In the genomic region with DNA sequence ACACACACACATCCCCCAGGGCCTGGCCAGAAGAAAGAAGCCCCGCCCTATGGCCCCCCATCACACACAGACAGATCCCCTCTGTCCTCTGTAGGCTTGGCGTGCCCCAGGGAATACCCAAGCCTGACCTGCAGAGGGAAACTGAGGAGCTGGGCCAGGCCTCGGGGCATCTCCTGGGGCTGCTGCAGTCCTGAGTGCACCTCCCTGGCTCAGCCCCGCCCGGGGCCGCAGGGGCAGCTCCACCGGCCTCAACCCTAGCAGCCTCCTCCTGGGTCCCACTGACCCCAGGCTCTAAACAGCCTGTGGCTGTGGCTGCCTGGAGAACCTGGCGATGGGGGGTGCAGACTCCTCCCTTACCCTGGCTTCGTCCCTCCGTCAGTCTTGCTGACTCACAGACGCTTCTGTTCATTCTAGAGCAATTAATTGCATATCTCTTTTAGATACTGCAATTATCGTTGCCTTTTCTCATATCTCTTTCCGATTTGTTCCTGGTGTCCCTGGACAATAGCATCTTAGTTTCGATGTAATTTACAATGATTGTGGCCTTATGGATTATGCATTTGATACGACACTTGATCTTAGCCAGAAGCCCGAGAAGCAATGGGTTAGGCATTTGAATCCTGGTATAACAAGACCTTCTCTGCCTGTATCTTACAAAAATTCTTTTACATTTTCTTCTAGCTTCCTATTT, we compare ENCODE assay signal across 14 cellular contexts. TPM values are rescaled to one million over a fixed set of nuclear protein-coding genes. Genes with fewer than 3 reads are reported as not detected.
DNase-seq lines count a peak whose midpoint lies in the region; ATAC-seq and TF ChIP-seq lines count a peak whose summit lies in the region.
"Had no signal": no experiment of that assay in that cellular context is flagged by ENCODE, and none has a peak within 500 bp of the region (broad histone marks: within the 10 kb centered on the region; RNA-seq: fewer than 3 reads in every experiment).

No MANE protein-coding gene starts in this region.

- peaks cover 14% of the 10 kb centered on the region; the same call in 1 of the 2 replicates for H3K27me3 ChIP-seq in SK-N-SH (ENCODE audit: insufficient read depth)
- peaks cover 0 to 17% (median 0%) of the 10 kb centered on the region in 45 donors for H3K27me3 ChIP-seq in dorsolateral prefrontal cortex

- WGBS in SK-N-SH (ENCODE audit: low lambda C conversion rate): 44% methylated on average over 12 of the region's 16 CpGs

- H3K4me1 ChIP-seq in SK-N-SH (ENCODE audit: control insufficient read depth in 1 of 2, insufficient read depth in 2 of 2, low read depth in 1 of 2, low read length in 1 of 2): peaks cover 0 to 3% of the 10 kb centered on the region in 2 experiments; a peak in 1 of 4 replicates

- H3K36me3 ChIP-seq in SK-N-SH (replicated peaks in 1 of 2; ENCODE audit: control insufficient read depth in 1 of 2, insufficient read depth in 2 of 2, low read length in 1 of 2): no peaks in the 10 kb centered on the region

- DNase-seq in ELF-1 (ENCODE audit: low read depth, low spot score) (peak; percentile 28), SK-N-SH (peak; percentile 71), mesenteric fat pad (ENCODE audit: low spot score) (peak; percentile 45), dorsolateral prefrontal cortex (no peak), left ventricle myocardium superior (no peak)
- DNase-seq: ACHN; Caco-2; CD4-positive, alpha-beta T cell; GDM1; HFFc6 had no signal

- no peak for TF ChIP-seq CTCF in SK-N-SH (IDR thresholded peaks at IDR 0.05)
- TF ChIP-seq CTCF in dorsolateral prefrontal cortex (IDR thresholded peaks at IDR 0.05 in 54 of 56, conservative IDR thresholded peaks at IDR 0.05 in 2 of 56; ENCODE audit: low read depth in 1 of 56, partially characterized antibody in 56 of 56): no peak

- no peaks in the 10 kb centered on the region for H3K9me3 ChIP-seq in SK-N-SH
- H3K9me3 ChIP-seq: Caco-2 had no signal

- no peak overlapping the region for H2AFZ ChIP-seq in SK-N-SH (ENCODE audit: low read depth)
- H2AFZ ChIP-seq: GM23338 had no signal

- no peak for TF ChIP-seq RAD21 in SK-N-SH (IDR thresholded peaks at IDR 0.05; ENCODE audit: low read length)

- no peaks in the 10 kb centered on the region for H3F3A ChIP-seq in SK-N-SH (replicated peaks; ENCODE audit: insufficient read depth)

- H3K79me2 ChIP-seq in SK-N-SH (ENCODE audit: insufficient read depth): no peaks in the 10 kb centered on the region

- peak in 1 of 2 experiments; percentile 59; a peak in 1 of 4 replicates for TF ChIP-seq EP300 in SK-N-SH (IDR thresholded peaks at IDR 0.05; ENCODE audit: borderline replicate concordance in 1 of 2, low read depth in 1 of 2, low read length in 1 of 2)

- intact Hi-C loops in dorsolateral prefrontal cortex (cut with DNase I) (no loop called here), left ventricle myocardium superior (cut with micrococcal nuclease) (no loop called here)

- no peaks in the 10 kb centered on the region for H4K20me1 ChIP-seq in SK-N-SH (ENCODE audit: insufficient read depth)

- POLR2A ChIA-PET in SK-N-SH (lab: Yijun Ruan, JAX): no interaction called here

- CTCF ChIA-PET in SK-N-SH (lab: Yijun Ruan, JAX): interaction anchor here (1.0 to 10.7 kb wide), 5 partner anchors 14 to 213 kb away, joined by 3 to 250 read pairs (median 5); no protein-coding TSS in a partner anchor

- H3K4me3 ChIP-seq in SK-N-SH (ENCODE audit: low read depth in 2 of 2, low read length in 1 of 2) (no peak overlapping the region), dorsolateral prefrontal cortex (no peak overlapping the region)
- H3K4me3 ChIP-seq: GM23338 had no signal

- no peaks in the 10 kb centered on the region for H3K9me2 ChIP-seq in SK-N-SH

- H3K27ac ChIP-seq in SK-N-SH (ENCODE audit: low read depth in 2 of 2, low read length in 1 of 2) (no peak overlapping the region), dorsolateral prefrontal cortex (no peak overlapping the region)
- H3K27ac ChIP-seq: C4-2B had no signal

- ATAC-seq in GM19395 (IDR thresholded peaks at IDR 0.05; ENCODE audit: unreplicated experiment) (no peak), left ventricle myocardium superior (no peak)
- ATAC-seq: GM23338, HCT116 had no signal

- no peak overlapping the region for H3K9ac ChIP-seq in SK-N-SH

- no peak overlapping the region for H3K4me2 ChIP-seq in SK-N-SH
- H3K4me2 ChIP-seq: GM23338 had no signal

TF ChIP-seq in SK-N-SH, 30 proteins besides CTCF, POLR2A, EP300 and RAD21:
- TF ChIP-seq FOSL2 (IDR thresholded peaks at IDR 0.05; ENCODE audit: borderline replicate concordance, low read depth) (no peak), SMC3 (IDR thresholded peaks at IDR 0.05; ENCODE audit: low read depth, low read length) (no peak), RCOR1 (IDR thresholded peaks at IDR 0.05; ENCODE audit: low read length) (peak; percentile 29; the same call in 1 of the 2 replicates), TCF12 (IDR thresholded peaks at IDR 0.05) (0 out of 2 replicates have a peak, but pooled peaks have one; percentile 6), GATA2 (CRISPR knock-in tag; IDR thresholded peaks at IDR 0.05) (peak; percentile 84)

RNA-seq across cellular contexts. Expression of gene EIF5, which starts 45.8 kb away (rescaled TPM):
- 120 and 127 TPM in 2 replicates for polyA plus RNA-seq in SK-N-SH (2012; rRNA removed)
- polyA plus RNA-seq in SK-N-SH (2012; cell fraction: cytosol; rRNA removed): 113 and 127 TPM in 2 replicates
- 93.2 and 207 TPM in 2 replicates for polyA plus RNA-seq in SK-N-SH (2012; cell fraction: nucleus; rRNA removed)
- 267 TPM for total RNA-seq in mesenteric fat pad
- total RNA-seq in dorsolateral prefrontal cortex: 100 to 1,000 TPM; 176 to 436 (median 299) TPM
- total RNA-seq in left ventricle myocardium superior: 240 TPM

Comparison
In these comparisons a context has a peak if more than half of its experiments do, and no peak if none do; other contexts are left out.
1. DNase-seq: peak in ELF-1 (single experiment), SK-N-SH (single experiment) and mesenteric fat pad (single experiment); none in dorsolateral prefrontal cortex (0 of 10) and left ventricle myocardium superior (single experiment).